8 cellular contexts compared by ENCODE assay signal in genomic region chr10:125156739-125157472, GRCh38. TPM values are rescaled to one million over a fixed set of nuclear protein-coding genes. Genes with fewer than 3 reads are reported as not detected.
DNase-seq lines count a peak whose midpoint lies in the region; ATAC-seq and TF ChIP-seq lines count a peak whose summit lies in the region.

No MANE protein-coding gene starts in this region.

- H3K27me3 ChIP-seq in GM23248 (replicated peaks; ENCODE audit: insufficient read depth) (no peaks in the 10 kb centered on the region), SJCRH30 (no peaks in the 10 kb centered on the region)

- DNase-seq in GM23248: no peak
- DNase-seq in SJCRH30: peak; percentile 35 to 62
- DNase-seq in retinal pigment epithelial cell (ENCODE audit: low read depth): no peak
- no peak for DNase-seq in cerebellar nuclear complex (lab: John Stamatoyannopoulos, UW)
- no peak for DNase-seq in cerebellar cortex (ENCODE audit: low spot score)
- no peak for DNase-seq in Ammon's horn (ENCODE audit: low spot score)

- H3K4me3 ChIP-seq in GM23248: peak overlapping the region; percentile 97
- no peak overlapping the region for H3K4me3 ChIP-seq in SJCRH30
- peak overlapping the region; percentile 83 for H3K4me3 ChIP-seq in iPS-11a (ENCODE audit: low read depth, low read length)
- H3K4me3 ChIP-seq in retinal pigment epithelial cell (ENCODE audit: low read length): peak overlapping the region; percentile 78

- peaks cover 68% of the 10 kb centered on the region for H3K79me2 ChIP-seq in GM23248 (ENCODE audit: insufficient read depth)

- H3K9ac ChIP-seq in GM23248: peak overlapping the region; percentile 88

- H3K4me2 ChIP-seq in GM23248 (ENCODE audit: unreplicated experiment): peak overlapping the region; percentile 99

- H3K36me3 ChIP-seq in GM23248 (ENCODE audit: low read depth): no peaks in the 10 kb centered on the region
- peaks cover 3% of the 10 kb centered on the region for H3K36me3 ChIP-seq in SJCRH30

- no peak overlapping the region for H2AFZ ChIP-seq in GM23248

- in situ Hi-C loops in GM23248 (cut with MboI): no loop called here

- peaks cover 21% of the 10 kb centered on the region for H3F3A ChIP-seq in GM23248 (ENCODE audit: insufficient read depth)

- H4K20me1 ChIP-seq in GM23248 (ENCODE audit: insufficient read depth): 0 out of 2 replicates have a peak, but pooled peaks cover 8% of the 10 kb centered on the region

- WGBS in GM23248 (ENCODE audit: low coverage in 1 of 2, low lambda C conversion rate in 2 of 2, missing lambda C conversion rate in 2 of 2), 2 experiments: 50 to 51% methylated on average over 13 of the region's 13 CpGs

- ATAC-seq in GM18870 (IDR thresholded peaks at IDR 0.05; ENCODE audit: unreplicated experiment): no peak

- H3K9me3 ChIP-seq in GM23248 (ENCODE audit: low read depth): no peaks in the 10 kb centered on the region
- H3K9me3 ChIP-seq in SJCRH30 (replicated peaks): no peaks in the 10 kb centered on the region

- H3K4me1 ChIP-seq in GM23248 (ENCODE audit: insufficient read depth): peaks cover 51% of the 10 kb centered on the region
- H3K4me1 ChIP-seq in SJCRH30: peaks cover 20% of the 10 kb centered on the region

- TF ChIP-seq CTCF in retinal pigment epithelial cell (conservative IDR thresholded peaks at IDR 0.05; ENCODE audit: low read depth, low read length): no peak

- H3K27ac ChIP-seq in GM23248 (no peak overlapping the region), SJCRH30 (peak overlapping the region; percentile 66)

- no peaks in the 10 kb centered on the region for H3K9me2 ChIP-seq in GM23248 (ENCODE audit: insufficient read depth)

RNA-seq across cellular contexts. Expression of gene CTBP2, which starts 3.5 kb away (rescaled TPM):
- total RNA-seq in GM23248 (2014; rRNA removed; shearing (Covaris generic)): 59.3 and 65.5 TPM in 2 replicates
- polyA plus RNA-seq in GM23248 (2016; fragmentation: Nextera tagmentation; extraction: Ambion mirVana): 52.0 and 54.5 TPM in 2 replicates
- total RNA-seq in SJCRH30 (2014; rRNA removed; shearing (Covaris generic)): 67.8 and 69.0 TPM in 2 replicates

Comparison
In these comparisons a context has a peak if more than half of its experiments do, and no peak if none do; other contexts are left out.
1. DNase-seq: peak in SJCRH30 (2 of 2); none in GM23248 (single experiment), retinal pigment epithelial cell (single experiment), cerebellar nuclear complex (0 of 2), cerebellar cortex (single experiment) and Ammon's horn (single experiment).